In genomic region chr6:138088307-138088744, GRCh38 we compare ENCODE assay signal across 10 cellular contexts. TPM values are rescaled to one million over a fixed set of nuclear protein-coding genes. Genes with fewer than 3 reads are reported as not detected.
DNase-seq lines count a peak whose midpoint lies in the region; TF ChIP-seq lines count a peak whose summit lies in the region.
"Had no signal": no experiment of that assay in that cellular context is flagged by ENCODE, and none has a peak within 500 bp of the region (broad histone marks: within the 10 kb centered on the region; RNA-seq: fewer than 3 reads in every experiment).

No MANE protein-coding gene starts in this region.

- H3K9me3 ChIP-seq in SJSA1 (replicated peaks): no peaks in the 10 kb centered on the region

- 32% methylated on average over 4 of the region's 4 CpGs for WGBS in urinary bladder

- no peak for TF ChIP-seq POLR2A in erythroblast (IDR thresholded peaks at IDR 0.05; ENCODE audit: low read length)

- DNase-seq in NCI-H1436 (lab: John Stamatoyannopoulos, UW) (peak; percentile 21), NCI-H1436 treated with DMSO at 0.1 percent for 48 hours (lab: John Stamatoyannopoulos, UW) (no peak), SJSA1 (ENCODE audit: low read depth in 1 of 2, low spot score in 2 of 2) (peak in 1 of 2 experiments; percentile 84), foreskin melanocyte (peak; percentile 76), GM19240 (ENCODE audit: insufficient read length, low spot score) (no peak), erythroblast (lab: John Stamatoyannopoulos, UW) (no peak), caudate nucleus (lab: John Stamatoyannopoulos, UW) (no peak)
- DNase-seq: NCI-H187, right cardiac atrium had no signal

- H3K4me1 ChIP-seq in SJSA1 (replicated peaks): peaks cover 35% of the 10 kb centered on the region
- no peaks in the 10 kb centered on the region for H3K4me1 ChIP-seq in urinary bladder (ENCODE audit: insufficient read depth)

- H3K36me3 ChIP-seq in SJSA1: no peaks in the 10 kb centered on the region; the same call in 1 of the 2 replicates
- peaks cover 2% of the 10 kb centered on the region for H3K36me3 ChIP-seq in urinary bladder (ENCODE audit: insufficient read depth)

- H3K27ac ChIP-seq in SJSA1 (peak overlapping the region; percentile 4; the same call in 1 of the 2 replicates), urinary bladder (ENCODE audit: low read depth) (peak overlapping the region; percentile 3), caudate nucleus (ENCODE audit: low read depth, low read length) (no peak overlapping the region)

- H3K4me3 ChIP-seq in SJSA1: no peak overlapping the region
- H3K4me3 ChIP-seq in urinary bladder (ENCODE audit: low read depth, low read length): no peak overlapping the region

- H3K27me3 ChIP-seq in SJSA1 (replicated peaks): no peaks in the 10 kb centered on the region

RNA-seq across cellular contexts. Expression of gene PERP, which starts 18.9 kb away (rescaled TPM):
- total RNA-seq in SJSA1 (2014; rRNA removed; shearing (Covaris generic)): 42.4 TPM in 2 replicates
- total RNA-seq in urinary bladder: 27.6 TPM
- polyA plus RNA-seq in urinary bladder: 28.8 TPM

Comparison
In these comparisons a context has a peak if more than half of its experiments do, and no peak if none do; other contexts are left out.
1. DNase-seq: peak in NCI-H1436 (single experiment) and foreskin melanocyte (single experiment); none in NCI-H1436 treated with DMSO at 0.1 percent for 48 hours (single experiment), GM19240 (single experiment), erythroblast (0 of 2) and caudate nucleus (0 of 61).